1 cellular context compared by ENCODE assay signal in the genomic region with DNA sequence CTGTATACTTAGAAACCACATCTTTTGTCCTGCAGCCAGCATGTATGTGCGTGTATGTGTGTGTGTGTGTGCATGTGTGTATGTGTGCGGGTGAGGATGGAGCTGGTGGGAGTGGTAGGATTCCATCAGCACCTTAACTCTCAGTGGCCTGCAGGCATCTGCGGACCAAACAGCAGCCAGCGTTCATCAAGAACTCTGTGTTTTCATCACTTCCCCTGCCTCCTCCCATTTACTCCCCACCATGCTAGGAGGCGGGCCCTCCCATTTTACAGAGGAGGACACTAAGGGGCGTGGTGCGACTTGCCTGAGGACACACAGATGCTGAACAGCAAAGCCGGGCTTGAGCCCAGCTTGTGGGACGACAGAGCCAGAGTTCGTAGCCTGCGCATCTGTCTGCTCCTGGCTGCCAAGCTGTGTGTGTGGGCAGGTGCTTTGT.
TF ChIP-seq lines count a peak whose summit lies in the region.

No MANE protein-coding gene starts in this region.

TF ChIP-seq in HEK293, 187 proteins besides CTCF, POLR2A, EP300 and RAD21 (continued from another document):
- peak; percentile 62 for TF ChIP-seq ZSCAN4 (tag by site-specific recombination; IDR thresholded peaks at IDR 0.05)
- peak; percentile 64 for TF ChIP-seq SP3 (tag by site-specific recombination; IDR thresholded peaks at IDR 0.05)
- 0 out of 2 replicates have a peak, but pooled peaks have one; percentile 24 for TF ChIP-seq ZNF24 (tag by site-specific recombination; IDR thresholded peaks at IDR 0.05)
- TF ChIP-seq ZNF175 (tag by site-specific recombination; IDR thresholded peaks at IDR 0.05): no peak
- TF ChIP-seq, protein P1, sequence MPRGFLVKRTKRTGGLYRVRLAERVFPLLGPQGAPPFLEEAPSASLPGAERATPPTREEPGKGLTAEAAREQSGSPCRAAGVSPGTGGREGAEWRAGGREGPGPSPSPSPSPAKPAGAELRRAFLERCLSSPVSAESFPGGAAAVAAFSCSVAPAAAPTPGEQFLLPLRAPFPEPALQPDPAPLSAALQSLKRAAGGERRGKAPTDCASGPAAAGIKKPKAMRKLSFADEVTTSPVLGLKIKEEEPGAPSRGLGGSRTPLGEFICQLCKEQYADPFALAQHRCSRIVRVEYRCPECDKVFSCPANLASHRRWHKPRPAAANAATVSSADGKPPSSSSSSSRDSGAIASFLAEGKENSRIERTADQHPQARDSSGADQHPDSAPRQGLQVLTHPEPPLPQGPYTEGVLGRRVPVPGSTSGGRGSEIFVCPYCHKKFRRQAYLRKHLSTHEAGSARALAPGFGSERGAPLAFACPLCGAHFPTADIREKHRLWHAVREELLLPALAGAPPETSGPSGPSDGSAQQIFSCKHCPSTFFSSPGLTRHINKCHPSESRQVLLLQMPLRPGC (tag by site-specific recombination; IDR thresholded peaks at IDR 0.05): 0 out of 2 replicates have a peak, but pooled peaks have one; percentile 23
- TF ChIP-seq ZFHX2 (tag by site-specific recombination; conservative IDR thresholded peaks at IDR 0.05): peak; percentile 85
- TF ChIP-seq ZFP69B (tag by site-specific recombination; IDR thresholded peaks at IDR 0.05): no peak
- peak; percentile 84 for TF ChIP-seq EGR2 (tag by site-specific recombination; IDR thresholded peaks at IDR 0.05; ENCODE audit: low read depth)
- peak; percentile 66 for TF ChIP-seq SP2 (tag by site-specific recombination; IDR thresholded peaks at IDR 0.05)
- peak; percentile 25 for TF ChIP-seq ZIC2 (tag by site-specific recombination; IDR thresholded peaks at IDR 0.05)
